In the genomic region with DNA sequence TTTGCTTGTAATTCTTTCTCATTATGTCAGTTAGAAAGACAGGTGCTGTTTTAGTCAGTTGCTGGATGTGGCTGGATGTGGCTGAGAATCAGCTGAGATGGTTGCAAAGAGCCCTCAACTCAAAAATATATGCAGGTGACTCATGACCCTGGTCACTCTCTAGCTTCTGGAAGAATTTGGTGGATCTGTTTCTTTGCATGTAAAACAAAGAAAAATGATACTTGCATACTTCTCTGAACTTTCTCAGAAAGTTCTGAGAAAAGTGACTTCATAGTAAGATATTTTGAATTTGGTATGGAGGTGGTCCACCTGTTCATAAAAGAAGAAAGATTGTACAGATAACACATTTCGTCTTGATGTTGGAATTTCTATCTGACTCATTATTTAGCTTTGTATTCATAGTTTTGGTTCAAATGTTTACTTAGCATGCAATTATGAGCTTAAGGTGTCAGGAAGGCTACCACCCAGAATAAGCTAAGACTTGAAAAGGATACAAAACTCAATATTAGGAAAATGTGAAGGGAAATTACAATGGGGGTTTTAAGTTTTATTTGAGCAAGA, we compare ENCODE assay signal across 15 cellular contexts.
A peak's percentile ranks its signal among the peaks of the same experiment; 100 is the strongest.
DNase-seq lines count a peak whose midpoint lies in the region; ATAC-seq and TF ChIP-seq lines count a peak whose summit lies in the region.
"Had no signal": no experiment of that assay in that cellular context is flagged by ENCODE, and none has a peak within 500 bp of the region (broad histone marks: within the 10 kb centered on the region; RNA-seq: fewer than 3 reads in every experiment).

No MANE protein-coding gene starts in this region.

- H3K4me3 Mint-ChIP-seq in activated T-helper 2 cell treated with anti-CD3 and anti-CD28 coated beads, Interferon-gamma antibody, Interleukin-2, Interleukin-4, amounts not matched to agents 10 μg/mL and 5 μg/mL and 100 μg/mL, durations not matched to agents 14 hours and 24 hours and 36 hours (ENCODE audit: low read depth): no peak overlapping the region
- H3K4me3 Mint-ChIP-seq in CD8-positive, alpha-beta T cell: no peak overlapping the region
- H3K4me3 Mint-ChIP-seq: naive B cell had no signal

- no peaks in the 10 kb centered on the region for H3K36me3 ChIP-seq in CD8-positive, alpha-beta T cell (ENCODE audit: insufficient read depth, low read length)
- H3K36me3 ChIP-seq: gastroesophageal sphincter had no signal

- intact Hi-C loops in activated T-helper 2 cell treated with anti-CD3 and anti-CD28 coated beads, Interferon-gamma antibody, Interleukin-2, Interleukin-4, amounts not matched to agents 10 μg/mL and 5 μg/mL and 100 μg/mL, durations not matched to agents 14 hours and 24 hours and 36 hours (cut with micrococcal nuclease): loop anchor here (1.0 to 5.0 kb wide), 6 partner anchors 9 to 320 kb away; no protein-coding TSS in a partner anchor
- intact Hi-C loops in CD8-positive, alpha-beta T cell (cut with DNase I, micrococcal nuclease): no loop called here

- H3K4me1 ChIP-seq in CD8-positive, alpha-beta T cell (ENCODE audit: insufficient read depth, low read length): no peaks in the 10 kb centered on the region
- H3K4me1 ChIP-seq: gastroesophageal sphincter had no signal

- no peak overlapping the region for H3K27ac ChIP-seq in CD8-positive, alpha-beta T cell (ENCODE audit: low read depth, low read length)
- H3K27ac ChIP-seq: gastroesophageal sphincter had no signal

- H3K27ac Mint-ChIP-seq in activated T-helper 2 cell treated with anti-CD3 and anti-CD28 coated beads, Interferon-gamma antibody, Interleukin-2, Interleukin-4, amounts not matched to agents 10 μg/mL and 5 μg/mL and 100 μg/mL, durations not matched to agents 14 hours and 24 hours and 36 hours: peak overlapping the region; percentile 65
- H3K27ac Mint-ChIP-seq in CD8-positive, alpha-beta T cell: no peak overlapping the region
- H3K27ac Mint-ChIP-seq: naive B cell had no signal

- H3K4me3 ChIP-seq in CD8-positive, alpha-beta T cell (ENCODE audit: low read depth, low read length): no peak overlapping the region
- H3K4me3 ChIP-seq: gastroesophageal sphincter had no signal

- ATAC-seq in HG03442 (IDR thresholded peaks at IDR 0.05; ENCODE audit: unreplicated experiment): peak; percentile 45
- ATAC-seq in CD8-positive, alpha-beta T cell: no peak
- ATAC-seq: gastroesophageal sphincter, HCT116, left cardiac atrium had no signal

- H3K27me3 Mint-ChIP-seq in activated T-helper 2 cell treated with anti-CD3 and anti-CD28 coated beads, Interferon-gamma antibody, Interleukin-2, Interleukin-4, amounts not matched to agents 10 μg/mL and 5 μg/mL and 100 μg/mL, durations not matched to agents 14 hours and 24 hours and 36 hours (ENCODE audit: low read depth): no peaks in the 10 kb centered on the region
- no peaks in the 10 kb centered on the region for H3K27me3 Mint-ChIP-seq in CD8-positive, alpha-beta T cell (ENCODE audit: low read depth)

- H3K9me3 ChIP-seq in CD8-positive, alpha-beta T cell (ENCODE audit: low read length): no peaks in the 10 kb centered on the region

- no peaks in the 10 kb centered on the region for H3K27me3 ChIP-seq in CD8-positive, alpha-beta T cell (ENCODE audit: insufficient read depth, low read length)
- H3K27me3 ChIP-seq: gastroesophageal sphincter had no signal

- POLR2A ChIA-PET in CD8-positive, alpha-beta T cell (lab: Charles Lee): no interaction called here

- TF ChIP-seq CTCF in CD8-positive, alpha-beta T cell (IDR thresholded peaks at IDR 0.05): no peak

- H3K4me1 Mint-ChIP-seq in activated T-helper 2 cell treated with anti-CD3 and anti-CD28 coated beads, Interferon-gamma antibody, Interleukin-2, Interleukin-4, amounts not matched to agents 10 μg/mL and 5 μg/mL and 100 μg/mL, durations not matched to agents 14 hours and 24 hours and 36 hours (ENCODE audit: low read depth): peaks cover 32% of the 10 kb centered on the region
- H3K4me1 Mint-ChIP-seq in CD8-positive, alpha-beta T cell (ENCODE audit: low read depth): no peaks in the 10 kb centered on the region
- H3K4me1 Mint-ChIP-seq: naive B cell had no signal

- peaks cover 10% of the 10 kb centered on the region for H3K36me3 Mint-ChIP-seq in activated T-helper 2 cell treated with anti-CD3 and anti-CD28 coated beads, Interferon-gamma antibody, Interleukin-2, Interleukin-4, amounts not matched to agents 10 μg/mL and 5 μg/mL and 100 μg/mL, durations not matched to agents 14 hours and 24 hours and 36 hours (ENCODE audit: low read depth)
- no peaks in the 10 kb centered on the region for H3K36me3 Mint-ChIP-seq in CD8-positive, alpha-beta T cell

- H3K9me3 Mint-ChIP-seq in activated T-helper 2 cell treated with anti-CD3 and anti-CD28 coated beads, Interferon-gamma antibody, Interleukin-2, Interleukin-4, amounts not matched to agents 10 μg/mL and 5 μg/mL and 100 μg/mL, durations not matched to agents 14 hours and 24 hours and 36 hours: peaks cover 12% of the 10 kb centered on the region
- peaks cover 4% of the 10 kb centered on the region for H3K9me3 Mint-ChIP-seq in CD8-positive, alpha-beta T cell

- peak; percentile 30 for DNase-seq in activated naive CD4-positive, alpha-beta T cell treated with Interleukin-2 at 50 U/mL for 16 hours
- DNase-seq in activated naive CD4-positive, alpha-beta T cell (lab: John Stamatoyannopoulos, UW): no peak
- DNase-seq in activated T-helper 2 cell treated with anti-CD3 and anti-CD28 coated beads, Interferon-gamma antibody, Interleukin-2, Interleukin-4, amounts not matched to agents 10 μg/mL and 5 μg/mL and 100 μg/mL, durations not matched to agents 14 hours and 24 hours and 36 hours (ENCODE audit: low spot score): peak; percentile 34
- peak; percentile 51 for DNase-seq in stimulated activated CD8-positive, alpha-beta memory T cell treated with anti-CD3 and anti-CD28 coated beads, Interleukin-4, amount 100 ng/mL, for 48 hours
- no peak for DNase-seq in NCI-H345 (lab: John Stamatoyannopoulos, UW)
- no peak for DNase-seq in CD8-positive, alpha-beta T cell
- no peak for DNase-seq in retina
- DNase-seq: activated CD4-positive, CD25-positive, alpha-beta regulatory T cell treated with anti-CD3 and anti-CD28 coated beads, Interleukin-2, amount 50 U/mL, for 72 hours; DMS153; Kasumi-1; left cardiac atrium; naive B cell had no signal

- CTCF ChIA-PET in CD8-positive, alpha-beta T cell (lab: Charles Lee): interaction anchor here (0.9 kb wide), 1 partner anchor 325 kb away, joined by 3 read pairs; no protein-coding TSS in a partner anchor

Comparison
In these comparisons a context has a peak if more than half of its experiments do, and no peak if none do; other contexts are left out.
1. DNase-seq: peak in activated naive CD4-positive, alpha-beta T cell treated with Interleukin-2 at 50 U/mL for 16 hours (single experiment), activated T-helper 2 cell treated with anti-CD3 and anti-CD28 coated beads, Interferon-gamma antibody, Interleukin-2, Interleukin-4, amounts not matched to agents 10 μg/mL and 5 μg/mL and 100 μg/mL, durations not matched to agents 14 hours and 24 hours and 36 hours (single experiment) and stimulated activated CD8-positive, alpha-beta memory T cell treated with anti-CD3 and anti-CD28 coated beads, Interleukin-4, amount 100 ng/mL, for 48 hours (single experiment); none in activated naive CD4-positive, alpha-beta T cell (0 of 4), NCI-H345 (single experiment), CD8-positive, alpha-beta T cell (0 of 7) and retina (single experiment).